9 cellular contexts compared by ENCODE assay signal in the genomic region with DNA sequence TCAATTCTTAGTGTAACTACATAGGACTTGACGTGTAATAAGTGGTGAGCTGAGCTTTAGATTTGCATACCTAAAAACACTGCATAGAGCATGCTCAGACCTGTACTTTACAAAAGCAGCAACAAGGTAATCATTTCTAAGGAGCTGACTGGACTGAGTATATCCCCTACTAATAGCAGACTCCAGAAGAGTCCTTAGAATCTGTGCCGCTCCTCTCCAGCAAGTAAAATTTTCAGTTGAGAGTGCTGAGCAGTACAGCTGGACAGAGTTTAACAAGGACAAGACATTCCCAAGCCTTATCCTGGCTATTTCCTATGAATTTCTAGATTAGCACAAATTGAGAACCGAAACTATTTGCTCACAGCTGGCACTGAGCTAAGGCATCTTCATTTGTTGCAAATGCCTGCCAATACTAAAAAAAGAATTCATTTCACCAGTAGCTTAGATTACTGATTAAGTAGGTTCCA. TPM values are rescaled to one million over a fixed set of nuclear protein-coding genes. Genes with fewer than 3 reads are reported as not detected.
DNase-seq lines count a peak whose midpoint lies in the region; ATAC-seq and TF ChIP-seq lines count a peak whose summit lies in the region.
"Had no signal": no experiment of that assay in that cellular context is flagged by ENCODE, and none has a peak within 500 bp of the region (broad histone marks: within the 10 kb centered on the region; RNA-seq: fewer than 3 reads in every experiment).

No MANE protein-coding gene starts in this region.

- H3K4me1 ChIP-seq in GM23248 (ENCODE audit: insufficient read depth): no peaks in the 10 kb centered on the region
- no peaks in the 10 kb centered on the region for H3K4me1 ChIP-seq in lower lobe of right lung
- H3K4me1 ChIP-seq in Caco-2: peaks cover 22% of the 10 kb centered on the region
- no peaks in the 10 kb centered on the region for H3K4me1 ChIP-seq in prostate gland (replicated peaks)

- H3K36me3 ChIP-seq in GM23248 (ENCODE audit: low read depth) (no peaks in the 10 kb centered on the region), lower lobe of right lung (no peaks in the 10 kb centered on the region), Caco-2 (ENCODE audit: control insufficient read depth, insufficient read depth, low read length) (no peaks in the 10 kb centered on the region), prostate gland (no peaks in the 10 kb centered on the region), H7 (replicated peaks; ENCODE audit: control insufficient read depth, insufficient read depth, low read length) (no peaks in the 10 kb centered on the region)

- no peak overlapping the region for H3K9ac ChIP-seq in GM23248

- H3K79me2 ChIP-seq in GM23248 (ENCODE audit: insufficient read depth): no peaks in the 10 kb centered on the region

- peaks cover 30% of the 10 kb centered on the region for H3K4me1 Mint-ChIP-seq in Caco-2 (ENCODE audit: low read depth, unreplicated experiment)

- intact Hi-C loops in lower lobe of right lung (cut with DNase I) (no loop called here), Caco-2 (cut with micrococcal nuclease; ENCODE audit: unreplicated experiment) (no loop called here), prostate gland (cut with DNase I) (no loop called here)

- H3K27ac Mint-ChIP-seq in Caco-2 (ENCODE audit: unreplicated experiment): no peak overlapping the region

- no peak overlapping the region for H3K4me3 Mint-ChIP-seq in Caco-2 (ENCODE audit: unreplicated experiment)

- H3K27me3 Mint-ChIP-seq in Caco-2 (ENCODE audit: insufficient read depth, unreplicated experiment): no peaks in the 10 kb centered on the region

- H3K9me3 ChIP-seq in GM23248 (ENCODE audit: low read depth) (no peaks in the 10 kb centered on the region), lower lobe of right lung (no peaks in the 10 kb centered on the region), Caco-2 (no peaks in the 10 kb centered on the region), prostate gland (no peaks in the 10 kb centered on the region)

- BruUV-seq in Caco-2 (replicated peaks; lab: Mats Ljungman, UMichigan): no TSS peak

- CTCF ChIA-PET in Caco-2 (lab: Charles Lee): interaction anchor here (0.9 to 1.2 kb wide), 2 partner anchors 27 to 199 kb away, joined by 3 to 4 read pairs; no protein-coding TSS in a partner anchor

- no peaks in the 10 kb centered on the region for H4K20me1 ChIP-seq in GM23248 (ENCODE audit: insufficient read depth)

- in situ Hi-C loops in GM23248 (cut with MboI): no loop called here

- no peak overlapping the region for H2AFZ ChIP-seq in GM23248

- H3K4me3 ChIP-seq in GM23248 (no peak overlapping the region), lower lobe of right lung (no peak overlapping the region), Caco-2 (ENCODE audit: low read depth, low read length) (no peak overlapping the region), prostate gland (no peak overlapping the region), coronary artery (no peak overlapping the region), H7 (ENCODE audit: insufficient read depth, low read depth, low read length) (no peak overlapping the region)

- H3K9me2 ChIP-seq in GM23248 (ENCODE audit: insufficient read depth): no peaks in the 10 kb centered on the region

- no peak overlapping the region for H3K4me2 ChIP-seq in GM23248 (ENCODE audit: unreplicated experiment)

- no peak for TF ChIP-seq POLR2A in prostate gland (IDR thresholded peaks at IDR 0.05)

- no peak for TF ChIP-seq CTCF in lower lobe of right lung (IDR thresholded peaks at IDR 0.05)
- no peak for TF ChIP-seq CTCF in Caco-2 (IDR thresholded peaks at IDR 0.05; ENCODE audit: insufficient read depth in 1 of 2, low read depth in 1 of 2, low read length in 1 of 2, severe bottlenecking in 1 of 2, unreplicated experiment in 1 of 2)
- no peak for TF ChIP-seq CTCF in prostate gland (IDR thresholded peaks at IDR 0.05)
- no peak for TF ChIP-seq CTCF in coronary artery (IDR thresholded peaks at IDR 0.05)

- WGBS in GM23248 (ENCODE audit: low coverage in 1 of 2, low lambda C conversion rate in 2 of 2, missing lambda C conversion rate in 2 of 2), 2 experiments: 10 to 15% methylated on average over 3 of the region's 3 CpGs
- WGBS in prostate gland: 31% methylated on average over 3 of the region's 3 CpGs

- peaks cover 4% of the 10 kb centered on the region for H3K36me3 Mint-ChIP-seq in Caco-2 (ENCODE audit: insufficient read depth, unreplicated experiment)

- ATAC-seq in GM18907 (IDR thresholded peaks at IDR 0.05; ENCODE audit: unreplicated experiment) (peak; percentile 97), HG03521 (IDR thresholded peaks at IDR 0.05; ENCODE audit: unreplicated experiment) (peak; percentile 55), lower lobe of right lung (peak; percentile 9 to 21)

- H3K9me3 Mint-ChIP-seq in Caco-2 (ENCODE audit: unreplicated experiment): no peaks in the 10 kb centered on the region

- H3K27ac ChIP-seq in GM23248: no peak overlapping the region
- no peak overlapping the region for H3K27ac ChIP-seq in lower lobe of right lung
- peak overlapping the region in 1 of 2 donors; percentile 21 for H3K27ac ChIP-seq in prostate gland
- no peak overlapping the region for H3K27ac ChIP-seq in coronary artery

- no peaks in the 10 kb centered on the region for H3F3A ChIP-seq in GM23248 (ENCODE audit: insufficient read depth)

- DNase-seq in GM23248: peak; percentile 2
- no peak for DNase-seq in lower lobe of right lung
- DNase-seq in Caco-2: no peak
- DNase-seq in prostate gland (ENCODE audit: low spot score): no peak
- DNase-seq in coronary artery (ENCODE audit: low spot score): no peak
- no peak for DNase-seq in H7
- DNase-seq: stimulated activated CD4-positive, alpha-beta T cell treated with anti-CD3 and anti-CD28 coated beads, Interleukin-1b, Interleukin-23, amount 100 ng/mL, for 48 hours had no signal

- H3K27me3 ChIP-seq in GM23248 (replicated peaks; ENCODE audit: insufficient read depth) (peaks cover 33% of the 10 kb centered on the region), lower lobe of right lung (ENCODE audit: low read depth) (no peaks in the 10 kb centered on the region), Caco-2 (replicated peaks; ENCODE audit: control insufficient read depth, insufficient read depth, low read length) (no peaks in the 10 kb centered on the region), prostate gland (replicated peaks; ENCODE audit: insufficient read depth) (no peaks in the 10 kb centered on the region), H7 (ENCODE audit: control insufficient read depth, insufficient read depth, low read length) (no peaks in the 10 kb centered on the region)

- POLR2A ChIA-PET in Caco-2 (lab: Charles Lee): no interaction called here

RNA-seq across cellular contexts. Expression of gene KLHL31, which starts 26.1 kb away (rescaled TPM):
- not detected in 2 replicates for total RNA-seq in GM23248 (2014; rRNA removed; shearing (Covaris generic))
- 0.04 TPM in 1 of 2 replicates, not detected in the other for polyA plus RNA-seq in GM23248 (2016; fragmentation: Nextera tagmentation; extraction: Ambion mirVana)
- total RNA-seq in lower lobe of right lung: 0.62 TPM
- 1.00 and 1.0 TPM in 2 replicates for total RNA-seq in Caco-2 (2022)
- total RNA-seq in prostate gland: under 1 TPM; 0.64 to 0.91 TPM
- 0.14 and 0.22 TPM in 2 replicates for total RNA-seq in H7 (2014; rRNA removed; shearing (Covaris generic))

Comparison
In these comparisons a context has a peak if more than half of its experiments do, and no peak if none do; other contexts are left out.
1. ATAC-seq: peak in every context shown above with its lines; median percentile 97 in GM18907; 55 in HG03521; 15 in lower lobe of right lung.